ENCODE assay signal across 12 cellular contexts in genomic region chr1:58983633-58984301, GRCh38.
A peak's percentile ranks its signal among the peaks of the same experiment; 100 is the strongest.
DNase-seq lines count a peak whose midpoint lies in the region; ATAC-seq and TF ChIP-seq lines count a peak whose summit lies in the region.
"Had no signal": no experiment of that assay in that cellular context is flagged by ENCODE, and none has a peak within 500 bp of the region (broad histone marks: within the 10 kb centered on the region; RNA-seq: fewer than 3 reads in every experiment).

No MANE protein-coding gene starts in this region.

- no peak for DNase-seq in SK-N-SH
- DNase-seq in fibroblast of the aortic adventitia (ENCODE audit: low read depth): peak; percentile 32
- peak; percentile 4 for DNase-seq in islet precursor cell
- no peak for DNase-seq in foreskin keratinocyte
- DNase-seq in H4 (ENCODE audit: low spot score): no peak
- DNase-seq in stimulated activated CD8-positive, alpha-beta memory T cell treated with anti-CD3 and anti-CD28 coated beads, Interleukin-4, amount 100 ng/mL, for 48 hours: no peak
- DNase-seq: C1 segment of cervical spinal cord, DMS 273 treated with DMSO at 0.1 percent for 48 hours, NCI-H2029 treated with DMSO at 0.1 percent for 48 hours, RPMI8226 had no signal

- H3K36me3 ChIP-seq in HEK293 (ENCODE audit: control insufficient read depth in 2 of 2, insufficient read depth in 1 of 2, low read length in 2 of 2) (no peaks in the 10 kb centered on the region), SK-N-SH (replicated peaks in 1 of 2; ENCODE audit: control insufficient read depth in 1 of 2, insufficient read depth in 2 of 2, low read length in 1 of 2) (no peaks in the 10 kb centered on the region)

- H3K9ac ChIP-seq in SK-N-SH: no peak overlapping the region

- H3F3A ChIP-seq in SK-N-SH (replicated peaks; ENCODE audit: insufficient read depth): no peaks in the 10 kb centered on the region

- H3K4me2 ChIP-seq in SK-N-SH: no peak overlapping the region

- H3K4me3 ChIP-seq in HEK293 (ENCODE audit: low read depth, low read length): no peak overlapping the region
- no peak overlapping the region for H3K4me3 ChIP-seq in SK-N-SH (ENCODE audit: low read depth in 2 of 2, low read length in 1 of 2)
- H3K4me3 ChIP-seq in fibroblast of the aortic adventitia (ENCODE audit: low read depth, low read length): no peak overlapping the region

- POLR2A ChIA-PET in HEK293 (lab: Yijun Ruan, JAX) (no interaction called here), SK-N-SH (lab: Yijun Ruan, JAX) (no interaction called here)

- H3K27ac ChIP-seq in HEK293 (ENCODE audit: extremely low read depth, low read depth, low read length) (no peak overlapping the region), SK-N-SH (ENCODE audit: low read depth in 2 of 2, low read length in 1 of 2) (peak overlapping the region in 1 of 2 experiments; percentile 64; a peak in 1 of 4 replicates), foreskin keratinocyte (no peak overlapping the region)

- ATAC-seq in foreskin keratinocyte (no peak), GM21576 (IDR thresholded peaks at IDR 0.05; ENCODE audit: unreplicated experiment) (no peak)

- no peaks in the 10 kb centered on the region for H3K79me2 ChIP-seq in SK-N-SH (ENCODE audit: insufficient read depth)

- no peaks in the 10 kb centered on the region for H3K9me2 ChIP-seq in SK-N-SH

- H2AFZ ChIP-seq in SK-N-SH (ENCODE audit: low read depth): 0 out of 2 replicates have a peak overlapping the region, but pooled peaks have one; percentile 12

- no peaks in the 10 kb centered on the region for H4K20me1 ChIP-seq in SK-N-SH (ENCODE audit: insufficient read depth)

- 74% methylated on average over 2 of the region's 2 CpGs for WGBS in SK-N-SH (ENCODE audit: low lambda C conversion rate)

- TF ChIP-seq CTCF in HEK293 (tag by site-specific recombination; IDR thresholded peaks at IDR 0.05): no peak
- TF ChIP-seq CTCF in SK-N-SH (IDR thresholded peaks at IDR 0.05): no peak
- no peak for TF ChIP-seq CTCF in fibroblast of the aortic adventitia (IDR thresholded peaks at IDR 0.05; ENCODE audit: insufficient read depth, low read length)
- no peak for TF ChIP-seq CTCF in foreskin keratinocyte (conservative IDR thresholded peaks at IDR 0.05)

- H3K4me1 ChIP-seq in HEK293 (ENCODE audit: control insufficient read depth, insufficient read depth, low read length): peaks cover 4% of the 10 kb centered on the region
- peaks cover 0 to 18% of the 10 kb centered on the region in 2 experiments; a peak in 2 of 4 replicates for H3K4me1 ChIP-seq in SK-N-SH (ENCODE audit: control insufficient read depth in 1 of 2, insufficient read depth in 2 of 2, low read depth in 1 of 2, low read length in 1 of 2)
- H3K4me1 ChIP-seq in foreskin keratinocyte: no peaks in the 10 kb centered on the region

- H3K27me3 ChIP-seq in SK-N-SH (ENCODE audit: insufficient read depth) (no peaks in the 10 kb centered on the region), foreskin keratinocyte (no peaks in the 10 kb centered on the region)

- no peaks in the 10 kb centered on the region for H3K9me3 ChIP-seq in HEK293 (ENCODE audit: control insufficient read depth, insufficient read depth, low read depth, low read length)
- no peaks in the 10 kb centered on the region for H3K9me3 ChIP-seq in SK-N-SH

- CTCF ChIA-PET in HEK293 (lab: Yijun Ruan, JAX) (interaction anchor here (0.7 kb wide), 1 partner anchor 94 kb away, joined by 3 read pairs; no protein-coding TSS in a partner anchor), SK-N-SH (lab: Yijun Ruan, JAX) (no interaction called here)

- TF ChIP-seq RAD21 in SK-N-SH (IDR thresholded peaks at IDR 0.05; ENCODE audit: low read length): no peak

- no peak for TF ChIP-seq EP300 in SK-N-SH (IDR thresholded peaks at IDR 0.05; ENCODE audit: borderline replicate concordance in 1 of 2, low read depth in 1 of 2, low read length in 1 of 2)

TF ChIP-seq in HEK293, 187 proteins besides CTCF, POLR2A, EP300 and RAD21 (continues in another document):
- peak; percentile 55; the same call in 1 of the 2 replicates for TF ChIP-seq ZSCAN4 (tag by site-specific recombination; IDR thresholded peaks at IDR 0.05)
- no peak for TF ChIP-seq ZNF692 (tag by site-specific recombination; IDR thresholded peaks at IDR 0.05)
- no peak for TF ChIP-seq ZXDB (tag by site-specific recombination; IDR thresholded peaks at IDR 0.05)
- TF ChIP-seq ZNF600 (tag by site-specific recombination; IDR thresholded peaks at IDR 0.05): no peak

TF ChIP-seq in SK-N-SH, 30 proteins besides CTCF, POLR2A, EP300 and RAD21:
- no peak for TF ChIP-seq NFIC (IDR thresholded peaks at IDR 0.05; ENCODE audit: borderline replicate concordance)
- no peak for TF ChIP-seq ELF1 (IDR thresholded peaks at IDR 0.05)
- no peak for TF ChIP-seq TAF1 (IDR thresholded peaks at IDR 0.05; ENCODE audit: borderline replicate concordance, low read depth, low read length)
- no peak for TF ChIP-seq NRF1 (IDR thresholded peaks at IDR 0.05; ENCODE audit: low read depth, low read length)
- no peak for TF ChIP-seq GATA2 (CRISPR knock-in tag; IDR thresholded peaks at IDR 0.05)
- TF ChIP-seq MEF2A (IDR thresholded peaks at IDR 0.05; ENCODE audit: borderline replicate concordance, low read depth): no peak
- TF ChIP-seq EZH2phosphoT487 (IDR thresholded peaks at IDR 0.05; ENCODE audit: borderline replicate concordance, low read depth): no peak
- no peak for TF ChIP-seq RXRA (IDR thresholded peaks at IDR 0.05; ENCODE audit: borderline replicate concordance, low read depth)
- no peak for TF ChIP-seq REST (IDR thresholded peaks at IDR 0.05; ENCODE audit: low read depth, low read length)
- TF ChIP-seq CHD2 (IDR thresholded peaks at IDR 0.05; ENCODE audit: low read length, partially characterized antibody): no peak
- TF ChIP-seq PBX3 (IDR thresholded peaks at IDR 0.05): no peak

Comparison
In these comparisons a context has a peak if more than half of its experiments do, and no peak if none do; other contexts are left out.
1. DNase-seq: peak in fibroblast of the aortic adventitia (single experiment) and islet precursor cell (single experiment); none in SK-N-SH (single experiment), foreskin keratinocyte (0 of 2), H4 (single experiment) and stimulated activated CD8-positive, alpha-beta memory T cell treated with anti-CD3 and anti-CD28 coated beads, Interleukin-4, amount 100 ng/mL, for 48 hours (single experiment).